In genomic region chr12:124866195-124866882, GRCh38 we compare ENCODE assay signal across 14 cellular contexts.
"Had no signal": no experiment of that assay in that cellular context is flagged by ENCODE, and none has a peak within 500 bp of the region (broad histone marks: within the 10 kb centered on the region; RNA-seq: fewer than 3 reads in every experiment).

No MANE protein-coding gene starts in this region.

- H3K27ac Mint-ChIP-seq: activated naive CD8-positive, alpha-beta T cell treated with anti-CD3 and anti-CD28 coated beads, Interleukin-2, amount 10 ng/mL, durations not matched to agents 7 days and 5 days; mesothelial cell of epicardium had no signal

- H3K36me3 Mint-ChIP-seq: activated naive CD8-positive, alpha-beta T cell treated with anti-CD3 and anti-CD28 coated beads, Interleukin-2, amount 10 ng/mL, durations not matched to agents 7 days and 5 days; mesothelial cell of epicardium had no signal

- H3K36me3 ChIP-seq: breast epithelium, right atrium auricular region, tibial artery had no signal

- H3K4me3 Mint-ChIP-seq: activated naive CD8-positive, alpha-beta T cell treated with anti-CD3 and anti-CD28 coated beads, Interleukin-2, amount 10 ng/mL, durations not matched to agents 7 days and 5 days; activated T-cell treated with anti-CD3 and anti-CD28 coated beads, Interleukin-2, amount 50 U/mL, for 4 hours; mesothelial cell of epicardium had no signal

- ATAC-seq: activated T-cell treated with anti-CD3 and anti-CD28 coated beads, Interleukin-2, amount 50 U/mL, for 4 hours had no signal

- H3K9me3 Mint-ChIP-seq: activated naive CD8-positive, alpha-beta T cell treated with anti-CD3 and anti-CD28 coated beads, Interleukin-2, amount 10 ng/mL, durations not matched to agents 7 days and 5 days; activated T-cell treated with anti-CD3 and anti-CD28 coated beads, Interleukin-2, amount 50 U/mL, for 4 hours; mesothelial cell of epicardium had no signal

- H3K4me3 ChIP-seq: breast epithelium, dorsolateral prefrontal cortex, right atrium auricular region, tibial artery had no signal

- H3K9me3 ChIP-seq: breast epithelium, right atrium auricular region, tibial artery had no signal

- DNase-seq: activated CD4-positive, alpha-beta T cell treated with anti-CD3 and anti-CD28 coated beads, Interleukin-2, amount 50 U/mL, for 4 hours; activated CD4-positive, CD25-positive, alpha-beta regulatory T cell treated with anti-CD3 and anti-CD28 coated beads, Interleukin-2, amount 50 U/mL, for 72 hours; activated gamma-delta T cell; activated naive CD8-positive, alpha-beta T cell treated with anti-CD3 and anti-CD28 coated beads, Interleukin-2, amount 10 ng/mL, durations not matched to agents 7 days and 5 days; activated T-cell treated with anti-CD3 and anti-CD28 coated beads, Interleukin-2, amount 50 U/mL, for 4 hours; aorta; dorsolateral prefrontal cortex; hypothalamus; kidney glomerular epithelial cell; small intestine; tibial artery had no signal

- H3K27ac ChIP-seq: right atrium auricular region, tibial artery had no signal

- FAIRE-seq: small intestine had no signal

- H3K27me3 ChIP-seq: breast epithelium, dorsolateral prefrontal cortex, right atrium auricular region, tibial artery had no signal
